ENCODE assay signal across 24 cellular contexts in genomic region chr11:134613646-134614045, GRCh38.
"Had no signal": no experiment of that assay in that cellular context is flagged by ENCODE, and none has a peak within 500 bp of the region (broad histone marks: within the 10 kb centered on the region; RNA-seq: fewer than 3 reads in every experiment).

No MANE protein-coding gene starts in this region.

- H3K4me1 Mint-ChIP-seq: nephron; stimulated activated memory B cell treated with anti-CD40 and anti-IgM and Interleukin-4, amounts not matched to agents 10 μg/mL and 1 μg/mL and 100 μg/mL, for 72 hours; stimulated activated naive CD8-positive, alpha-beta T cell treated with anti-CD3 and anti-CD28 coated beads, Interleukin-15, amount 100 ng/mL, for 72 hours had no signal

- ATAC-seq: activated T-cell treated with anti-CD3 and anti-CD28 coated beads, Interleukin-2, amount 50 U/mL, for 72 hours; body of pancreas; left ventricle myocardium superior; psoas muscle; stimulated activated memory B cell treated with anti-CD40 and anti-IgM and Interleukin-4, amounts not matched to agents 10 μg/mL and 1 μg/mL and 100 μg/mL, for 72 hours; stimulated activated naive CD8-positive, alpha-beta T cell treated with anti-CD3 and anti-CD28 coated beads, Interleukin-15, amount 100 ng/mL, for 72 hours; WTC11 had no signal

- H3K36me3 Mint-ChIP-seq: activated naive CD8-positive, alpha-beta T cell; stimulated activated memory B cell treated with anti-CD40 and anti-IgM and Interleukin-4, amounts not matched to agents 10 μg/mL and 1 μg/mL and 100 μg/mL, for 72 hours; type B pancreatic cell; WTC11 had no signal

- H3K9me3 ChIP-seq: body of pancreas, psoas muscle, uterus had no signal

- H3K9me3 Mint-ChIP-seq: activated T-cell treated with anti-CD3 and anti-CD28 coated beads, Interleukin-2, amount 50 U/mL, for 72 hours; nephron; stimulated activated memory B cell treated with anti-CD40 and anti-IgM and Interleukin-4, amounts not matched to agents 10 μg/mL and 1 μg/mL and 100 μg/mL, for 72 hours; stimulated activated naive CD8-positive, alpha-beta T cell treated with anti-CD3 and anti-CD28 coated beads, Interleukin-15, amount 100 ng/mL, for 72 hours; type B pancreatic cell had no signal

- H3K27ac Mint-ChIP-seq: activated naive CD8-positive, alpha-beta T cell; activated T-cell treated with anti-CD3 and anti-CD28 coated beads, Interleukin-2, amount 50 U/mL, for 72 hours; nephron; stimulated activated memory B cell treated with anti-CD40 and anti-IgM and Interleukin-4, amounts not matched to agents 10 μg/mL and 1 μg/mL and 100 μg/mL, for 72 hours; stimulated activated naive CD8-positive, alpha-beta T cell treated with anti-CD3 and anti-CD28 coated beads, Interleukin-15, amount 100 ng/mL, for 72 hours; type B pancreatic cell; WTC11 had no signal

- H3K27me3 ChIP-seq: body of pancreas, uterus had no signal

- H2AFZ ChIP-seq: parathyroid adenoma had no signal

- H3K4me3 ChIP-seq: body of pancreas, psoas muscle, smooth muscle cell, uterus had no signal

- H3K27ac ChIP-seq: body of pancreas, epithelial cell of prostate, parathyroid adenoma, psoas muscle, uterus had no signal

- H3K4me2 ChIP-seq: smooth muscle cell had no signal

- H3K36me3 ChIP-seq: uterus had no signal

- H3K9ac ChIP-seq: parathyroid adenoma had no signal

- H3K4me3 Mint-ChIP-seq: activated naive CD8-positive, alpha-beta T cell; activated T-cell treated with anti-CD3 and anti-CD28 coated beads, Interleukin-2, amount 50 U/mL, for 72 hours; nephron; stimulated activated memory B cell treated with anti-CD40 and anti-IgM and Interleukin-4, amounts not matched to agents 10 μg/mL and 1 μg/mL and 100 μg/mL, for 72 hours; stimulated activated naive CD8-positive, alpha-beta T cell treated with anti-CD3 and anti-CD28 coated beads, Interleukin-15, amount 100 ng/mL, for 72 hours; type B pancreatic cell; WTC11 had no signal

- DNase-seq: activated naive CD4-positive, alpha-beta T cell; activated T-cell treated with anti-CD3 and anti-CD28 coated beads for 4 hours; activated T-cell treated with anti-CD3 and anti-CD28 coated beads, Interleukin-2, amount 50 U/mL, for 72 hours; anterior cingulate cortex; body of pancreas; dermis blood vessel endothelial cell; effector CD8-positive, alpha-beta T cell; left ventricle myocardium superior; psoas muscle; stimulated activated CD4-positive, alpha-beta T cell treated with anti-CD3 and anti-CD28 coated beads, Interleukin-1b, Interleukin-23, amount 100 ng/mL, for 48 hours; stimulated activated CD4-positive, alpha-beta T cell treated with anti-CD3 and anti-CD28 coated beads, Interleukin-4, amount 100 ng/mL, for 4 hours; stimulated activated CD8-positive, alpha-beta memory T cell treated with anti-CD3 and anti-CD28 coated beads, Interleukin-4, amount 100 ng/mL, for 48 hours; stimulated activated naive CD8-positive, alpha-beta T cell treated with anti-CD3 and anti-CD28 coated beads, Interleukin-15, amount 100 ng/mL, for 72 hours; substantia nigra; T-helper 2 cell; uterus had no signal

- H3K4me1 ChIP-seq: body of pancreas, parathyroid adenoma, psoas muscle, uterus had no signal

- H3K79me2 ChIP-seq: parathyroid adenoma had no signal
